40 cellular contexts compared by ENCODE assay signal in genomic region chr16:7420843-7421242, GRCh38.
"Had no signal": no experiment of that assay in that cellular context is flagged by ENCODE, and none has a peak within 500 bp of the region (broad histone marks: within the 10 kb centered on the region; RNA-seq: fewer than 3 reads in every experiment).

No MANE protein-coding gene starts in this region.

- DNase-seq: activated effector memory CD4-positive, alpha-beta T cell treated with anti-CD3 and anti-CD28 coated beads, Interleukin-2, amount 50 U/mL, for 16 hours; activated effector memory CD4-positive, alpha-beta T cell treated with Interleukin-2 at 50 U/mL for 16 hours; activated gamma-delta T cell; activated gamma-delta T cell treated with Interleukin-2 at 50 U/mL for 16 hours; activated naive CD4-positive, alpha-beta T cell; activated naive CD4-positive, alpha-beta T cell treated with anti-CD3 and anti-CD28 coated beads for 36 hours; activated naive CD4-positive, alpha-beta T cell treated with anti-CD3 and anti-CD28 coated beads, Interleukin-2, amount 10 ng/mL, durations not matched to agents 7 days and 5 days; activated naive CD4-positive, alpha-beta T cell treated with anti-CD3 and anti-CD28 coated beads, Interleukin-2, amount 50 U/mL, for 16 hours; activated naive CD4-positive, alpha-beta T cell treated with Interleukin-2 at 50 U/mL for 16 hours; activated naive CD8-positive, alpha-beta T cell treated with anti-CD3 and anti-CD28 coated beads for 36 hours; activated naive CD8-positive, alpha-beta T cell treated with anti-CD3 and anti-CD28 coated beads, Interleukin-2, amount 10 ng/mL, durations not matched to agents 7 days and 5 days; activated naive CD8-positive, alpha-beta T cell treated with anti-CD3 and anti-CD28 coated beads, Interleukin-2, amount 50 U/mL, for 24 hours; activated T-cell treated with anti-CD3 and anti-CD28 coated beads for 4 hours; activated T-cell treated with anti-CD3 and anti-CD28 coated beads, Interleukin-2, amount 50 U/mL, for 1 hour; activated T-cell treated with anti-CD3 and anti-CD28 coated beads, Interleukin-2, amount 50 U/mL, for 24 hours; activated T-cell treated with anti-CD3 and anti-CD28 coated beads, Interleukin-2, amount 50 U/mL, for 4 hours; activated T-cell treated with anti-CD3 and anti-CD28 coated beads, Interleukin-2, amount 50 U/mL, for 48 hours; activated T-cell treated with anti-CD3 and anti-CD28 coated beads, Interleukin-2, amount 50 U/mL, for 72 hours; adrenal gland; amniotic stem cell; amygdala; anterior cingulate cortex; aorta; body of pancreas; brain microvascular endothelial cell; central memory CD4-positive, alpha-beta T cell; cerebellar nuclear complex had no signal

- H3K36me3 Mint-ChIP-seq: activated naive CD4-positive, alpha-beta T cell treated with anti-CD3 and anti-CD28 coated beads, Interleukin-2, amount 10 ng/mL, durations not matched to agents 7 days and 5 days; activated naive CD4-positive, alpha-beta T cell treated with anti-CD3 and anti-CD28 coated beads, Interleukin-2, amount 50 U/mL, for 24 hours; activated naive CD8-positive, alpha-beta T cell; activated naive CD8-positive, alpha-beta T cell treated with anti-CD3 and anti-CD28 coated beads for 36 hours; activated naive CD8-positive, alpha-beta T cell treated with anti-CD3 and anti-CD28 coated beads, Interleukin-2, amount 10 ng/mL, durations not matched to agents 7 days and 5 days; brain had no signal

- H3K27me3 ChIP-seq: adrenal gland, ascending aorta, body of pancreas, brain microvascular endothelial cell, breast epithelium, cardiac muscle cell had no signal

- H3K27ac ChIP-seq: adrenal gland, ascending aorta, body of pancreas, brain microvascular endothelial cell, breast epithelium, cardiac muscle cell had no signal

- H3K27me3 Mint-ChIP-seq: activated naive CD4-positive, alpha-beta T cell treated with anti-CD3 and anti-CD28 coated beads, Interleukin-2, amount 10 ng/mL, durations not matched to agents 7 days and 5 days; activated naive CD4-positive, alpha-beta T cell treated with anti-CD3 and anti-CD28 coated beads, Interleukin-2, amount 50 U/mL, for 24 hours; activated naive CD8-positive, alpha-beta T cell; activated naive CD8-positive, alpha-beta T cell treated with anti-CD3 and anti-CD28 coated beads for 36 hours; activated naive CD8-positive, alpha-beta T cell treated with anti-CD3 and anti-CD28 coated beads, Interleukin-2, amount 10 ng/mL, durations not matched to agents 7 days and 5 days; activated naive CD8-positive, alpha-beta T cell treated with anti-CD3 and anti-CD28 coated beads, Interleukin-2, amount 50 U/mL, for 24 hours; activated T-cell treated with anti-CD3 and anti-CD28 coated beads, Interleukin-2, amount 50 U/mL, for 24 hours; activated T-helper 17 cell treated with anti-CD3 and anti-CD28 coated beads, Interleukin-2, amount 50 U/mL, for 72 hours; central memory CD8-positive, alpha-beta T cell had no signal

- H3K4me1 ChIP-seq: adrenal gland, ascending aorta, body of pancreas, breast epithelium had no signal

- H3K27ac Mint-ChIP-seq: activated naive CD4-positive, alpha-beta T cell treated with anti-CD3 and anti-CD28 coated beads for 36 hours; activated naive CD4-positive, alpha-beta T cell treated with anti-CD3 and anti-CD28 coated beads, Interleukin-2, amount 10 ng/mL, durations not matched to agents 7 days and 5 days; activated naive CD4-positive, alpha-beta T cell treated with anti-CD3 and anti-CD28 coated beads, Interleukin-2, amount 50 U/mL, for 24 hours; activated naive CD4-positive, alpha-beta T cell treated with anti-CD3 and anti-CD28 coated beads, Interleukin-2, amount 50 U/mL, for 72 hours; activated naive CD8-positive, alpha-beta T cell; activated naive CD8-positive, alpha-beta T cell treated with anti-CD3 and anti-CD28 coated beads for 36 hours; activated naive CD8-positive, alpha-beta T cell treated with anti-CD3 and anti-CD28 coated beads, Interleukin-2, amount 10 ng/mL, durations not matched to agents 7 days and 5 days; activated naive CD8-positive, alpha-beta T cell treated with anti-CD3 and anti-CD28 coated beads, Interleukin-2, amount 50 U/mL, for 24 hours; activated T-cell treated with anti-CD3 and anti-CD28 coated beads, Interleukin-2, amount 50 U/mL, for 24 hours; activated T-cell treated with anti-CD3 and anti-CD28 coated beads, Interleukin-2, amount 50 U/mL, for 72 hours; activated T-helper 1 cell treated with anti-CD3 and anti-CD28 coated beads, Interleukin-12 subunit alpha, Interleukin-12 subunit beta, Interleukin-2, Interleukin-4 antibody, amounts not matched to agents 30 ng/mL and 10 ng/mL and 1 ng/mL, durations not matched to agents 14 hours and 24 hours and 36 hours; activated T-helper 17 cell treated with anti-CD3 and anti-CD28 coated beads, Interleukin-2, amount 50 U/mL, for 72 hours; activated T-helper 2 cell treated with anti-CD3 and anti-CD28 coated beads, Interferon-gamma antibody, Interleukin-2, Interleukin-4, amounts not matched to agents 10 μg/mL and 5 μg/mL and 100 μg/mL, durations not matched to agents 14 hours and 24 hours and 36 hours had no signal

- H3K36me3 ChIP-seq: adrenal gland, ascending aorta, brain microvascular endothelial cell, breast epithelium, cardiac muscle cell had no signal

- H3K4me3 Mint-ChIP-seq: activated naive CD4-positive, alpha-beta T cell treated with anti-CD3 and anti-CD28 coated beads for 36 hours; activated naive CD4-positive, alpha-beta T cell treated with anti-CD3 and anti-CD28 coated beads, Interleukin-2, amount 10 ng/mL, durations not matched to agents 7 days and 5 days; activated naive CD4-positive, alpha-beta T cell treated with anti-CD3 and anti-CD28 coated beads, Interleukin-2, amount 50 U/mL, for 24 hours; activated naive CD8-positive, alpha-beta T cell; activated naive CD8-positive, alpha-beta T cell treated with anti-CD3 and anti-CD28 coated beads for 36 hours; activated naive CD8-positive, alpha-beta T cell treated with anti-CD3 and anti-CD28 coated beads, Interleukin-2, amount 10 ng/mL, durations not matched to agents 7 days and 5 days; activated naive CD8-positive, alpha-beta T cell treated with anti-CD3 and anti-CD28 coated beads, Interleukin-2, amount 50 U/mL, for 24 hours; activated T-cell treated with anti-CD3 and anti-CD28 coated beads, Interleukin-2, amount 50 U/mL, for 24 hours; activated T-cell treated with anti-CD3 and anti-CD28 coated beads, Interleukin-2, amount 50 U/mL, for 4 hours; activated T-cell treated with anti-CD3 and anti-CD28 coated beads, Interleukin-2, amount 50 U/mL, for 72 hours; activated T-helper 1 cell treated with anti-CD3 and anti-CD28 coated beads, Interleukin-12 subunit alpha, Interleukin-12 subunit beta, Interleukin-2, Interleukin-4 antibody, amounts not matched to agents 30 ng/mL and 10 ng/mL and 1 ng/mL, durations not matched to agents 14 hours and 24 hours and 36 hours; activated T-helper 17 cell treated with anti-CD3 and anti-CD28 coated beads, Interleukin-2, amount 50 U/mL, for 72 hours; central memory CD8-positive, alpha-beta T cell had no signal

- H3K9me3 ChIP-seq: adrenal gland, ascending aorta, body of pancreas, breast epithelium had no signal

- H3K4me3 ChIP-seq: adrenal gland, ascending aorta, body of pancreas, breast epithelium, cardiac muscle cell had no signal

- FAIRE-seq: astrocyte, bronchial epithelial cell had no signal

- H3K4me1 Mint-ChIP-seq: activated naive CD4-positive, alpha-beta T cell treated with anti-CD3 and anti-CD28 coated beads, Interleukin-2, amount 10 ng/mL, durations not matched to agents 7 days and 5 days; activated naive CD4-positive, alpha-beta T cell treated with anti-CD3 and anti-CD28 coated beads, Interleukin-2, amount 50 U/mL, for 24 hours; activated naive CD8-positive, alpha-beta T cell treated with anti-CD3 and anti-CD28 coated beads for 36 hours; activated naive CD8-positive, alpha-beta T cell treated with anti-CD3 and anti-CD28 coated beads, Interleukin-2, amount 10 ng/mL, durations not matched to agents 7 days and 5 days; activated naive CD8-positive, alpha-beta T cell treated with anti-CD3 and anti-CD28 coated beads, Interleukin-2, amount 50 U/mL, for 24 hours; activated T-helper 17 cell treated with anti-CD3 and anti-CD28 coated beads, Interleukin-2, amount 50 U/mL, for 72 hours; central memory CD8-positive, alpha-beta T cell had no signal
